ENCODE assay signal across 29 cellular contexts in genomic region chr6:8060346-8060745, GRCh38.
"Had no signal": no experiment of that assay in that cellular context is flagged by ENCODE, and none has a peak within 500 bp of the region (broad histone marks: within the 10 kb centered on the region; RNA-seq: fewer than 3 reads in every experiment).

No MANE protein-coding gene starts in this region.

- H3K9me3 ChIP-seq: esophagus muscularis mucosa, gastrocnemius medialis had no signal

- DNase-seq: activated CD4-positive, alpha-beta memory T cell treated with anti-CD3 and anti-CD28 coated beads for 36 hours; activated CD4-positive, alpha-beta T cell treated with anti-CD3 and anti-CD28 coated beads for 36 hours; activated CD4-positive, alpha-beta T cell treated with anti-CD3 and anti-CD28 coated beads, Interleukin-2, amount 10 ng/mL, durations not matched to agents 24 days and 14 days; activated CD4-positive, CD25-positive, alpha-beta regulatory T cell; activated CD4-positive, CD25-positive, alpha-beta regulatory T cell treated with anti-CD3 and anti-CD28 coated beads, Interleukin-2, amount 50 U/mL, for 72 hours; activated CD8-positive, alpha-beta memory T cell treated with anti-CD3 and anti-CD28 coated beads, Interleukin-2, amount 10 ng/mL, durations not matched to agents 7 days and 5 days; activated CD8-positive, alpha-beta memory T cell treated with anti-CD3 and anti-CD28 coated beads, Interleukin-2, amount 50 U/mL, for 4 hours; activated CD8-positive, alpha-beta T cell treated with anti-CD3 and anti-CD28 coated beads, Interleukin-2, amount 10 ng/mL, durations not matched to agents 7 days and 5 days; activated effector memory CD4-positive, alpha-beta T cell treated with anti-CD3 and anti-CD28 coated beads, Interleukin-2, amount 50 U/mL, for 16 hours; activated naive CD4-positive, alpha-beta T cell treated with anti-CD3 and anti-CD28 coated beads for 36 hours; activated T-cell treated with anti-CD3 and anti-CD28 coated beads, Interleukin-2, amount 50 U/mL, for 1 hour; activated T-cell treated with anti-CD3 and anti-CD28 coated beads, Interleukin-2, amount 50 U/mL, for 48 hours; amniotic stem cell; anterior cingulate cortex; brain microvascular endothelial cell; cortex of kidney; dermis blood vessel endothelial cell; effector CD4-positive, alpha-beta T cell; effector memory CD8-positive, alpha-beta T cell; erythroblast; foreskin keratinocyte; gastrocnemius medialis; glutamatergic neuron; T-helper 2 cell had no signal

- H3K27ac ChIP-seq: brain microvascular endothelial cell, esophagus muscularis mucosa, foreskin keratinocyte, gastrocnemius medialis had no signal

- H3K9me3 Mint-ChIP-seq: activated CD4-positive, alpha-beta memory T cell treated with anti-CD3 and anti-CD28 coated beads for 36 hours; activated CD4-positive, alpha-beta T cell treated with anti-CD3 and anti-CD28 coated beads, Interleukin-2, amount 10 ng/mL, durations not matched to agents 24 days and 14 days; activated naive CD4-positive, alpha-beta T cell treated with anti-CD3 and anti-CD28 coated beads for 36 hours; activated T-helper 1 cell treated with anti-CD3 and anti-CD28 coated beads, Interleukin-12 subunit alpha, Interleukin-12 subunit beta, Interleukin-2, Interleukin-4 antibody, amounts not matched to agents 30 ng/mL and 10 ng/mL and 1 ng/mL, durations not matched to agents 14 hours and 24 hours and 36 hours; activated T-helper 2 cell treated with anti-CD3 and anti-CD28 coated beads, Interferon-gamma antibody, Interleukin-2, Interleukin-4, amounts not matched to agents 10 μg/mL and 5 μg/mL and 100 μg/mL, durations not matched to agents 14 hours and 24 hours and 36 hours; central memory CD8-positive, alpha-beta T cell; effector memory CD8-positive, alpha-beta T cell had no signal

- ATAC-seq: activated CD4-positive, alpha-beta T cell treated with anti-CD3 and anti-CD28 coated beads for 36 hours; activated CD8-positive, alpha-beta memory T cell treated with anti-CD3 and anti-CD28 coated beads, Interleukin-2, amount 10 ng/mL, durations not matched to agents 7 days and 5 days; activated CD8-positive, alpha-beta T cell treated with anti-CD3 and anti-CD28 coated beads, Interleukin-2, amount 10 ng/mL, durations not matched to agents 7 days and 5 days; effector memory CD8-positive, alpha-beta T cell; foreskin keratinocyte; gastrocnemius medialis had no signal

- H3K36me3 ChIP-seq: brain microvascular endothelial cell, gastrocnemius medialis had no signal

- H3K27me3 Mint-ChIP-seq: activated CD4-positive, alpha-beta memory T cell treated with anti-CD3 and anti-CD28 coated beads for 36 hours; activated CD4-positive, alpha-beta T cell treated with anti-CD3 and anti-CD28 coated beads for 36 hours; activated CD4-positive, alpha-beta T cell treated with anti-CD3 and anti-CD28 coated beads, Interleukin-2, amount 10 ng/mL, durations not matched to agents 24 days and 14 days; activated CD8-positive, alpha-beta memory T cell treated with anti-CD3 and anti-CD28 coated beads, Interleukin-2, amount 10 ng/mL, durations not matched to agents 7 days and 5 days; activated naive CD8-positive, alpha-beta T cell; central memory CD8-positive, alpha-beta T cell; effector memory CD8-positive, alpha-beta T cell had no signal

- H3K27me3 ChIP-seq: brain microvascular endothelial cell, esophagus muscularis mucosa, foreskin keratinocyte, gastrocnemius medialis had no signal

- H3K4me3 Mint-ChIP-seq: activated CD4-positive, alpha-beta memory T cell treated with anti-CD3 and anti-CD28 coated beads for 36 hours; activated CD4-positive, alpha-beta T cell treated with anti-CD3 and anti-CD28 coated beads for 36 hours; activated CD4-positive, alpha-beta T cell treated with anti-CD3 and anti-CD28 coated beads, Interleukin-2, amount 10 ng/mL, durations not matched to agents 24 days and 14 days; activated CD8-positive, alpha-beta memory T cell treated with anti-CD3 and anti-CD28 coated beads, Interleukin-2, amount 10 ng/mL, durations not matched to agents 7 days and 5 days; activated CD8-positive, alpha-beta T cell treated with anti-CD3 and anti-CD28 coated beads, Interleukin-2, amount 10 ng/mL, durations not matched to agents 7 days and 5 days; activated naive CD4-positive, alpha-beta T cell treated with anti-CD3 and anti-CD28 coated beads for 36 hours; activated naive CD8-positive, alpha-beta T cell; activated T-helper 1 cell treated with anti-CD3 and anti-CD28 coated beads, Interleukin-12 subunit alpha, Interleukin-12 subunit beta, Interleukin-2, Interleukin-4 antibody, amounts not matched to agents 30 ng/mL and 10 ng/mL and 1 ng/mL, durations not matched to agents 14 hours and 24 hours and 36 hours; central memory CD8-positive, alpha-beta T cell; effector memory CD8-positive, alpha-beta T cell had no signal

- H3K4me3 ChIP-seq: esophagus muscularis mucosa, gastrocnemius medialis had no signal

- H3K27ac Mint-ChIP-seq: activated CD4-positive, alpha-beta memory T cell treated with anti-CD3 and anti-CD28 coated beads for 36 hours; activated CD4-positive, alpha-beta T cell treated with anti-CD3 and anti-CD28 coated beads for 36 hours; activated CD4-positive, alpha-beta T cell treated with anti-CD3 and anti-CD28 coated beads, Interleukin-2, amount 10 ng/mL, durations not matched to agents 24 days and 14 days; activated CD8-positive, alpha-beta memory T cell treated with anti-CD3 and anti-CD28 coated beads, Interleukin-2, amount 10 ng/mL, durations not matched to agents 7 days and 5 days; activated CD8-positive, alpha-beta T cell treated with anti-CD3 and anti-CD28 coated beads, Interleukin-2, amount 10 ng/mL, durations not matched to agents 7 days and 5 days; activated naive CD4-positive, alpha-beta T cell treated with anti-CD3 and anti-CD28 coated beads for 36 hours; activated naive CD8-positive, alpha-beta T cell; activated T-helper 1 cell treated with anti-CD3 and anti-CD28 coated beads, Interleukin-12 subunit alpha, Interleukin-12 subunit beta, Interleukin-2, Interleukin-4 antibody, amounts not matched to agents 30 ng/mL and 10 ng/mL and 1 ng/mL, durations not matched to agents 14 hours and 24 hours and 36 hours; activated T-helper 2 cell treated with anti-CD3 and anti-CD28 coated beads, Interferon-gamma antibody, Interleukin-2, Interleukin-4, amounts not matched to agents 10 μg/mL and 5 μg/mL and 100 μg/mL, durations not matched to agents 14 hours and 24 hours and 36 hours had no signal
